10 cellular contexts compared by ENCODE assay signal in genomic region chr17:74512624-74513084, GRCh38. TPM values are rescaled to one million over a fixed set of nuclear protein-coding genes. Genes with fewer than 3 reads are reported as not detected.
DNase-seq lines count a peak whose midpoint lies in the region; ATAC-seq and TF ChIP-seq lines count a peak whose summit lies in the region.
"Had no signal": no experiment of that assay in that cellular context is flagged by ENCODE, and none has a peak within 500 bp of the region (broad histone marks: within the 10 kb centered on the region; RNA-seq: fewer than 3 reads in every experiment).

No MANE protein-coding gene starts in this region.

- CTCF ChIA-PET in OCI-LY7 (lab: Charles Lee; ENCODE audit: unreplicated experiment): no interaction called here

- H3K4me3 ChIP-seq in coronary artery: no peak overlapping the region
- H3K4me3 ChIP-seq in OCI-LY7 (ENCODE audit: low read depth, low read length, poor library complexity, severe bottlenecking): no peak overlapping the region

- H3K27ac ChIP-seq in coronary artery (no peak overlapping the region), OCI-LY7 (ENCODE audit: low read depth, low read length, poor library complexity, severe bottlenecking) (no peak overlapping the region)

- BruUV-seq in OCI-LY7 (replicated peaks; lab: Mats Ljungman, UMichigan): no TSS peak

- no peak overlapping the region for H2AFZ ChIP-seq in OCI-LY7 (ENCODE audit: low read length)

- H3K36me3 ChIP-seq in OCI-LY7 (ENCODE audit: insufficient read depth, low read length): no peaks in the 10 kb centered on the region

- intact Hi-C loops in left colon (cut with DNase I, micrococcal nuclease) (no loop called here), OCI-LY7 (cut with micrococcal nuclease; ENCODE audit: unreplicated experiment) (no loop called here)

- H3K79me2 ChIP-seq in OCI-LY7 (ENCODE audit: insufficient read depth, low read depth, low read length): no peaks in the 10 kb centered on the region

- H3K4me1 ChIP-seq in OCI-LY7 (ENCODE audit: insufficient read depth, low read length, poor library complexity, severe bottlenecking): no peaks in the 10 kb centered on the region

- TF ChIP-seq CTCF in coronary artery (IDR thresholded peaks at IDR 0.05): no peak
- TF ChIP-seq CTCF in OCI-LY7 (conservative IDR thresholded peaks at IDR 0.05; ENCODE audit: low read length): no peak

- ATAC-seq in GM21528 (IDR thresholded peaks at IDR 0.05; ENCODE audit: low FRiP score, unreplicated experiment) (peak; percentile 41), left colon (no peak)

- peak; percentile 96 for DNase-seq in CD1c-positive myeloid dendritic cell (ENCODE audit: extremely low spot score)
- peak; percentile 85 for DNase-seq in RPMI7951 (ENCODE audit: low read depth)
- DNase-seq in medulla oblongata (ENCODE audit: extremely low spot score): peak; percentile 57
- DNase-seq in coronary artery (ENCODE audit: low spot score): no peak
- no peak for DNase-seq in T-helper 1 cell
- DNase-seq in left colon: no peak
- DNase-seq in OCI-LY7 (ENCODE audit: low spot score): no peak

- peaks cover 20% of the 10 kb centered on the region for H3K9me3 ChIP-seq in OCI-LY7 (ENCODE audit: low read length)

- H3K4me2 ChIP-seq in OCI-LY7 (ENCODE audit: low read length): no peak overlapping the region

- POLR2A ChIA-PET in OCI-LY7 (lab: Charles Lee): interaction anchor here (1.0 kb wide), 1 partner anchor 13 kb away, joined by 3 read pairs; no protein-coding TSS in a partner anchor

- no peaks in the 10 kb centered on the region for H4K20me1 ChIP-seq in OCI-LY7 (ENCODE audit: insufficient read depth, low read length)

- no peaks in the 10 kb centered on the region for H3K9me2 ChIP-seq in OCI-LY7 (ENCODE audit: insufficient read depth, low read length)

RNA-seq across cellular contexts. Expression of gene CD300LB, which starts 18.6 kb away (rescaled TPM):
- total RNA-seq in RPMI7951 (2014; rRNA removed; shearing (Covaris generic)): not detected in 2 replicates
- total RNA-seq in left colon (under 1 TPM; 0.12 to 0.25 TPM), OCI-LY7 (2022) (not detected in 2 replicates)
- total RNA-seq in OCI-LY7 (2014; rRNA removed; shearing (Covaris generic)): not detected in 2 replicates
- total RNA-seq: activated CD8-positive, alpha-beta memory T cell treated with anti-CD3 and anti-CD28 coated beads for 36 hours had no signal

RNA-seq across cellular contexts. Expression of gene CD300C, which starts 33.3 kb away (rescaled TPM):
- total RNA-seq in RPMI7951 (2014; rRNA removed; shearing (Covaris generic)): not detected in 2 replicates
- 1 to 10 TPM in 1 of 2 donors, under 1 TPM in 1; 0.24 to 1.1 TPM for total RNA-seq in left colon
- not detected in 2 replicates for total RNA-seq in OCI-LY7 (2014; rRNA removed; shearing (Covaris generic))
- not detected in 2 replicates for total RNA-seq in OCI-LY7 (2022)
- total RNA-seq: activated CD8-positive, alpha-beta memory T cell treated with anti-CD3 and anti-CD28 coated beads for 36 hours had no signal

RNA-seq across cellular contexts. Expression of gene CD300A, which starts 46.2 kb away (rescaled TPM):
- not detected in 2 replicates for total RNA-seq in RPMI7951 (2014; rRNA removed; shearing (Covaris generic))
- total RNA-seq in left colon (1 to 10 TPM; 1.8 to 7.9 TPM), OCI-LY7 (2022) (1.8 and 3.5 TPM in 2 replicates)
- total RNA-seq in OCI-LY7 (2014; rRNA removed; shearing (Covaris generic)): 6.7 and 7.4 TPM in 2 replicates

RNA-seq across cellular contexts. Expression of gene CD300H, which starts 54.7 kb away (rescaled TPM):
- total RNA-seq in RPMI7951 (2014; rRNA removed; shearing (Covaris generic)): not detected in 2 replicates
- total RNA-seq in left colon: not detected
- not detected in 2 replicates for total RNA-seq in OCI-LY7 (2014; rRNA removed; shearing (Covaris generic))
- total RNA-seq in OCI-LY7 (2022): not detected in 2 replicates
- total RNA-seq: activated CD8-positive, alpha-beta memory T cell treated with anti-CD3 and anti-CD28 coated beads for 36 hours; lower leg skin had no signal

Comparison
In these comparisons a context has a peak if more than half of its experiments do, and no peak if none do; other contexts are left out.
1. DNase-seq: peak in CD1c-positive myeloid dendritic cell (single experiment), RPMI7951 (single experiment) and medulla oblongata (single experiment); none in coronary artery (single experiment), T-helper 1 cell (0 of 5), left colon (0 of 2) and OCI-LY7 (single experiment).